Comparison of ENCODE assay signal across 13 cellular contexts in the genomic region with DNA sequence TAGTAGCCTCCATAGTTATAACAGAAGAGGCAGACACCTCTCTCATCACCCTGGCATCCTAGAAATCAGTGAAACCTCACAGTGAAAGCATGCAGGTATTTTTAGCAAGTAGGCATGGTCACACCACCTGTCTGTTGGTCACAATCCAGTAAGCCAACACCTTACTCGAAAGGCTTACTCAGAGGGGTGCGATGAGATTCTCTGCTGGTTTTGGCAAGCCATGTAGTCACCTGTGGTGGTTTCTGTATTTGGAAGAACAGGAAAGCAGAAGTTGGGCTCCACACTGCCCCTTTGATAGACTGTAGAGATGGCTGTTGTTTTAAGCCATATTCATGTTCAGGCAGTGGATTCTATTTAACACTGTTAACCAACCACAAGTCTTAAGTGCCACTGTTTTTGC.
A peak's percentile ranks its signal among the peaks of the same experiment; 100 is the strongest.
DNase-seq lines count a peak whose midpoint lies in the region; ATAC-seq, FAIRE-seq and TF ChIP-seq lines count a peak whose summit lies in the region.
"Had no signal": no experiment of that assay in that cellular context is flagged by ENCODE, and none has a peak within 500 bp of the region (broad histone marks: within the 10 kb centered on the region; RNA-seq: fewer than 3 reads in every experiment).

No MANE protein-coding gene starts in this region.

- no peaks in the 10 kb centered on the region for H3K27me3 ChIP-seq in SK-N-SH (ENCODE audit: insufficient read depth)

- H3K4me2 ChIP-seq in SK-N-SH, result no peak overlapping the region

- H3K4me3 ChIP-seq in GM12865 (ENCODE audit: low read depth, low read length) (no peak overlapping the region), kidney (ENCODE audit: low read length in 2 of 2) (no peak overlapping the region), SK-N-SH (ENCODE audit: low read depth in 2 of 2, low read length in 1 of 2) (no peak overlapping the region)
- H3K4me3 ChIP-seq: thoracic aorta had no signal

- H3K27ac ChIP-seq in kidney (ENCODE audit: low read depth in 2 of 2, low read length in 2 of 2) (no peak overlapping the region), SK-N-SH (ENCODE audit: low read depth in 2 of 2, low read length in 1 of 2) (no peak overlapping the region)
- H3K27ac ChIP-seq: thoracic aorta had no signal

- ATAC-seq in GM21717 (IDR thresholded peaks at IDR 0.05; ENCODE audit: unreplicated experiment) (peak; percentile 63), esophagus mucosa (peak; percentile 87), GM21737 (IDR thresholded peaks at IDR 0.05; ENCODE audit: unreplicated experiment) (no peak)
- ATAC-seq: activated CD4-positive, CD25-positive, alpha-beta regulatory T cell treated with anti-CD3 and anti-CD28 coated beads, Interleukin-2, amount 50 U/mL, for 24 hours had no signal

- intact Hi-C loops in kidney (cut with DNase I), result no loop called here

- H3K9ac ChIP-seq in kidney (ENCODE audit: low read length in 2 of 2) (no peak overlapping the region), SK-N-SH (no peak overlapping the region)

- no peak for TF ChIP-seq EP300 in SK-N-SH (IDR thresholded peaks at IDR 0.05; ENCODE audit: borderline replicate concordance in 1 of 2, low read depth in 1 of 2, low read length in 1 of 2)

- H3K36me3 ChIP-seq in kidney (ENCODE audit: control insufficient read depth in 1 of 2, insufficient read depth in 2 of 2, low read length in 2 of 2) (no peaks in the 10 kb centered on the region), SK-N-SH (replicated peaks in 1 of 2; ENCODE audit: control insufficient read depth in 1 of 2, insufficient read depth in 2 of 2, low read length in 1 of 2) (peaks cover 3 to 6% of the 10 kb centered on the region in 2 experiments)
- H3K36me3 ChIP-seq: thoracic aorta had no signal

- no peaks in the 10 kb centered on the region for H3K9me2 ChIP-seq in SK-N-SH

- no peaks in the 10 kb centered on the region for H4K20me1 ChIP-seq in SK-N-SH (ENCODE audit: insufficient read depth)

- no peak overlapping the region for H2AFZ ChIP-seq in SK-N-SH (ENCODE audit: low read depth)

- WGBS in SK-N-SH (ENCODE audit: low lambda C conversion rate), result 100% methylated on average over 2 of the region's 2 CpGs

- peaks cover 1% of the 10 kb centered on the region; the same call in 1 of the 2 replicates for H3K79me2 ChIP-seq in SK-N-SH (ENCODE audit: insufficient read depth)

- no peak for FAIRE-seq in kidney (lab: Jason Lieb, UNC)

- peaks cover 12% of the 10 kb centered on the region for H3F3A ChIP-seq in SK-N-SH (replicated peaks; ENCODE audit: insufficient read depth)

- peak; percentile 28 for DNase-seq in GM12865 (ENCODE audit: low read depth)
- peak; percentile 30 for DNase-seq in NCI-H2196 (lab: John Stamatoyannopoulos, UW; ENCODE audit: unreplicated experiment)
- no peak for DNase-seq in kidney
- no peak for DNase-seq in SK-N-SH
- no peak for DNase-seq in SW 1271 (lab: John Stamatoyannopoulos, UW)
- DNase-seq: effector memory CD4-positive, alpha-beta T cell; foreskin fibroblast; midbrain had no signal

- TF ChIP-seq RAD21 in SK-N-SH (IDR thresholded peaks at IDR 0.05; ENCODE audit: low read length), result no peak

- CTCF ChIA-PET in SK-N-SH (lab: Yijun Ruan, JAX), result interaction anchor here (8.8 kb wide), 1 partner anchor 202 kb away, joined by 87 read pairs; no protein-coding TSS in a partner anchor

- POLR2A ChIA-PET in SK-N-SH (lab: Yijun Ruan, JAX), result no interaction called here

- TF ChIP-seq CTCF in GM12865 (IDR thresholded peaks at IDR 0.05; ENCODE audit: insufficient read depth, low read depth, low read length, missing control alignments) (no peak), kidney (IDR thresholded peaks at IDR 0.05; ENCODE audit: borderline replicate concordance, extremely low read depth, insufficient read depth) (no peak), SK-N-SH (IDR thresholded peaks at IDR 0.05) (no peak)

- H3K9me3 ChIP-seq in kidney (ENCODE audit: control insufficient read depth in 1 of 2, low read length in 2 of 2) (no peaks in the 10 kb centered on the region), SK-N-SH (no peaks in the 10 kb centered on the region)
- H3K9me3 ChIP-seq: thoracic aorta had no signal

- H3K4me1 ChIP-seq in kidney (ENCODE audit: control insufficient read depth in 1 of 2, insufficient read depth in 1 of 2, low read depth in 1 of 2, low read length in 2 of 2) (peaks cover 2 to 4% of the 10 kb centered on the region in 2 donors), SK-N-SH (ENCODE audit: control insufficient read depth in 1 of 2, insufficient read depth in 2 of 2, low read depth in 1 of 2, low read length in 1 of 2) (peaks cover 13 to 30% of the 10 kb centered on the region in 2 experiments; a peak in 3 of 4 replicates)

TF ChIP-seq in SK-N-SH, 30 proteins besides CTCF, POLR2A, EP300 and RAD21:
- no peak for TF ChIP-seq GABPA (IDR thresholded peaks at IDR 0.05; ENCODE audit: low read depth)
- no peak for TF ChIP-seq YY1 (IDR thresholded peaks at IDR 0.05; ENCODE audit: low read depth)
- TF ChIP-seq NFIC (IDR thresholded peaks at IDR 0.05; ENCODE audit: borderline replicate concordance), result no peak
- TF ChIP-seq FOXJ3 (CRISPR knock-in tag; IDR thresholded peaks at IDR 0.05), result no peak
- TF ChIP-seq TCF12 (IDR thresholded peaks at IDR 0.05), result no peak
- no peak for TF ChIP-seq MXI1 (IDR thresholded peaks at IDR 0.05; ENCODE audit: low read depth, low read length)
- no peak for TF ChIP-seq TEAD4 (IDR thresholded peaks at IDR 0.05; ENCODE audit: borderline replicate concordance, insufficient read depth)
- TF ChIP-seq, protein P1, sequence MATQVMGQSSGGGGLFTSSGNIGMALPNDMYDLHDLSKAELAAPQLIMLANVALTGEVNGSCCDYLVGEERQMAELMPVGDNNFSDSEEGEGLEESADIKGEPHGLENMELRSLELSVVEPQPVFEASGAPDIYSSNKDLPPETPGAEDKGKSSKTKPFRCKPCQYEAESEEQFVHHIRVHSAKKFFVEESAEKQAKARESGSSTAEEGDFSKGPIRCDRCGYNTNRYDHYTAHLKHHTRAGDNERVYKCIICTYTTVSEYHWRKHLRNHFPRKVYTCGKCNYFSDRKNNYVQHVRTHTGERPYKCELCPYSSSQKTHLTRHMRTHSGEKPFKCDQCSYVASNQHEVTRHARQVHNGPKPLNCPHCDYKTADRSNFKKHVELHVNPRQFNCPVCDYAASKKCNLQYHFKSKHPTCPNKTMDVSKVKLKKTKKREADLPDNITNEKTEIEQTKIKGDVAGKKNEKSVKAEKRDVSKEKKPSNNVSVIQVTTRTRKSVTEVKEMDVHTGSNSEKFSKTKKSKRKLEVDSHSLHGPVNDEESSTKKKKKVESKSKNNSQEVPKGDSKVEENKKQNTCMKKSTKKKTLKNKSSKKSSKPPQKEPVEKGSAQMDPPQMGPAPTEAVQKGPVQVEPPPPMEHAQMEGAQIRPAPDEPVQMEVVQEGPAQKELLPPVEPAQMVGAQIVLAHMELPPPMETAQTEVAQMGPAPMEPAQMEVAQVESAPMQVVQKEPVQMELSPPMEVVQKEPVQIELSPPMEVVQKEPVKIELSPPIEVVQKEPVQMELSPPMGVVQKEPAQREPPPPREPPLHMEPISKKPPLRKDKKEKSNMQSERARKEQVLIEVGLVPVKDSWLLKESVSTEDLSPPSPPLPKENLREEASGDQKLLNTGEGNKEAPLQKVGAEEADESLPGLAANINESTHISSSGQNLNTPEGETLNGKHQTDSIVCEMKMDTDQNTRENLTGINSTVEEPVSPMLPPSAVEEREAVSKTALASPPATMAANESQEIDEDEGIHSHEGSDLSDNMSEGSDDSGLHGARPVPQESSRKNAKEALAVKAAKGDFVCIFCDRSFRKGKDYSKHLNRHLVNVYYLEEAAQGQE (IDR thresholded peaks at IDR 0.05; ENCODE audit: low read depth, low read length), result no peak

Comparison
In these comparisons a context has a peak if more than half of its experiments do, and no peak if none do; other contexts are left out.
1. DNase-seq: peak in GM12865 (single experiment) and NCI-H2196 (single experiment); none in kidney (single experiment), SK-N-SH (single experiment) and SW 1271 (0 of 2).